Comparison of ENCODE assay signal across 1 cellular context in the genomic region with DNA sequence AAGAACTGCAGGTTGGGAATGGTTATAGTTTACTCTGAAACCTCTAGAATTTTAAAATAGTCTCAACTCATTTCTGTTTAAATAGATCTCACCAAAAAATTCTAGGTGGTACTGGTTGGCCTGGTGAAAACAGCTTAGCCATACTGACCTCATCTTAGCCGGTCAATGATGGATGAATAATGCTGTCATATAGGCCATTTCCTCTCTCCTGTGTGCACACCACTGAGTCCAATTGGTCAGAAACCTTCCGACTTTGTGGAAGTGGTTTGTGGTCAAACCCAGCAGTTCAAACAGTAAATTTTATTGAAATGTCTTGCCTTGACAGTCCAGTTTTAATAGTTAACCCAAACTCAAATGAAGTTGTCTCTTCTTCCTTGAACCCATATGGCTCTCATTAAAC.
A peak's percentile ranks its signal among the peaks of the same experiment; 100 is the strongest.
TF ChIP-seq lines count a peak whose summit lies in the region.

No MANE protein-coding gene starts in this region.

TF ChIP-seq in GM12878, 131 proteins besides CTCF, POLR2A, EP300 and RAD21 (continued from another document):
- TF ChIP-seq ZNF207 (IDR thresholded peaks at IDR 0.05; ENCODE audit: borderline replicate concordance) (no peak), GABPA (IDR thresholded peaks at IDR 0.05; ENCODE audit: low read depth) (no peak), KAT2A (conservative IDR thresholded peaks at IDR 0.05; ENCODE audit: control insufficient read depth, low read depth, low read length) (no peak), ASH2L (IDR thresholded peaks at IDR 0.05; ENCODE audit: borderline replicate concordance, low read depth) (no peak), ZNF384 (IDR thresholded peaks at IDR 0.05; ENCODE audit: borderline replicate concordance, low read depth, low read length) (no peak), CBX3 (IDR thresholded peaks at IDR 0.05; ENCODE audit: borderline replicate concordance, low read depth) (no peak), SREBF2 (IDR thresholded peaks at IDR 0.05; ENCODE audit: low read length) (no peak), ATF7 (IDR thresholded peaks at IDR 0.05; ENCODE audit: low read depth) (0 out of 2 replicates have a peak, but pooled peaks have one; percentile 25), KLF5 (IDR thresholded peaks at IDR 0.05; ENCODE audit: partially characterized antibody) (no peak), RUNX3 (IDR thresholded peaks at IDR 0.05; ENCODE audit: low read length) (peak; percentile 72), CHD2 (IDR thresholded peaks at IDR 0.05; ENCODE audit: borderline replicate concordance, low read depth, low read length) (no peak), SREBF1 (IDR thresholded peaks at IDR 0.05; ENCODE audit: low read length) (no peak), FOXM1 (IDR thresholded peaks at IDR 0.05; ENCODE audit: low read depth, low read length) (no peak), ETV6 (conservative IDR thresholded peaks at IDR 0.05 in 1 of 2, IDR thresholded peaks at IDR 0.05 in 1 of 2; ENCODE audit: borderline replicate concordance in 1 of 2, low read depth in 1 of 2) (0 out of 4 replicates have a peak, but pooled peaks of 1 of the 2 experiments have one; percentile 23), CREM (IDR thresholded peaks at IDR 0.05; ENCODE audit: low read depth) (no peak), EGR1 (IDR thresholded peaks at IDR 0.05; ENCODE audit: borderline replicate concordance in 1 of 2, low read depth in 2 of 2, low read length in 2 of 2) (no peak), BMI1 (IDR thresholded peaks at IDR 0.05; ENCODE audit: borderline replicate concordance) (no peak), PML (IDR thresholded peaks at IDR 0.05; ENCODE audit: low read length) (no peak), MEF2B (IDR thresholded peaks at IDR 0.05; ENCODE audit: partially characterized antibody, poor library complexity, severe bottlenecking) (no peak), MYC (IDR thresholded peaks at IDR 0.05; ENCODE audit: insufficient read depth, insufficient read length, insufficient replicate concordance, low read length, severe bottlenecking) (no peak), SPI1 (IDR thresholded peaks at IDR 0.05; ENCODE audit: borderline replicate concordance, insufficient read depth, low read depth, low read length) (peak; percentile 54; the same call in 1 of the 2 replicates), SUPT20H (IDR thresholded peaks at IDR 0.05; ENCODE audit: borderline replicate concordance, control insufficient read depth, low read depth, low read length) (no peak), IRF4 (IDR thresholded peaks at IDR 0.05; ENCODE audit: low read depth, low read length) (no peak), BRCA1 (IDR thresholded peaks at IDR 0.05; ENCODE audit: low read depth, low read length) (no peak)
- TF ChIP-seq, protein P1, sequence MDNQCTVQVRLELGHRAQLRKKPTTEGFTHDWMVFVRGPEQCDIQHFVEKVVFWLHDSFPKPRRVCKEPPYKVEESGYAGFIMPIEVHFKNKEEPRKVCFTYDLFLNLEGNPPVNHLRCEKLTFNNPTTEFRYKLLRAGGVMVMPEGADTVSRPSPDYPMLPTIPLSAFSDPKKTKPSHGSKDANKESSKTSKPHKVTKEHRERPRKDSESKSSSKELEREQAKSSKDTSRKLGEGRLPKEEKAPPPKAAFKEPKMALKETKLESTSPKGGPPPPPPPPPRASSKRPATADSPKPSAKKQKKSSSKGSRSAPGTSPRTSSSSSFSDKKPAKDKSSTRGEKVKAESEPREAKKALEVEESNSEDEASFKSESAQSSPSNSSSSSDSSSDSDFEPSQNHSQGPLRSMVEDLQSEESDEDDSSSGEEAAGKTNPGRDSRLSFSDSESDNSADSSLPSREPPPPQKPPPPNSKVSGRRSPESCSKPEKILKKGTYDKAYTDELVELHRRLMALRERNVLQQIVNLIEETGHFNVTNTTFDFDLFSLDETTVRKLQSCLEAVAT (IDR thresholded peaks at IDR 0.05), result no peak
- TF ChIP-seq, protein P2, sequence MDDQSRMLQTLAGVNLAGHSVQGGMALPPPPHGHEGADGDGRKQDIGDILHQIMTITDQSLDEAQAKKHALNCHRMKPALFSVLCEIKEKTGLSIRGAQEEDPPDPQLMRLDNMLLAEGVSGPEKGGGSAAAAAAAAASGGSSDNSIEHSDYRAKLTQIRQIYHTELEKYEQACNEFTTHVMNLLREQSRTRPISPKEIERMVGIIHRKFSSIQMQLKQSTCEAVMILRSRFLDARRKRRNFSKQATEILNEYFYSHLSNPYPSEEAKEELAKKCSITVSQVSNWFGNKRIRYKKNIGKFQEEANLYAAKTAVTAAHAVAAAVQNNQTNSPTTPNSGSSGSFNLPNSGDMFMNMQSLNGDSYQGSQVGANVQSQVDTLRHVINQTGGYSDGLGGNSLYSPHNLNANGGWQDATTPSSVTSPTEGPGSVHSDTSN (IDR thresholded peaks at IDR 0.05; ENCODE audit: insufficient replicate concordance, low read depth, low read length), result no peak
- TF ChIP-seq, protein P3, sequence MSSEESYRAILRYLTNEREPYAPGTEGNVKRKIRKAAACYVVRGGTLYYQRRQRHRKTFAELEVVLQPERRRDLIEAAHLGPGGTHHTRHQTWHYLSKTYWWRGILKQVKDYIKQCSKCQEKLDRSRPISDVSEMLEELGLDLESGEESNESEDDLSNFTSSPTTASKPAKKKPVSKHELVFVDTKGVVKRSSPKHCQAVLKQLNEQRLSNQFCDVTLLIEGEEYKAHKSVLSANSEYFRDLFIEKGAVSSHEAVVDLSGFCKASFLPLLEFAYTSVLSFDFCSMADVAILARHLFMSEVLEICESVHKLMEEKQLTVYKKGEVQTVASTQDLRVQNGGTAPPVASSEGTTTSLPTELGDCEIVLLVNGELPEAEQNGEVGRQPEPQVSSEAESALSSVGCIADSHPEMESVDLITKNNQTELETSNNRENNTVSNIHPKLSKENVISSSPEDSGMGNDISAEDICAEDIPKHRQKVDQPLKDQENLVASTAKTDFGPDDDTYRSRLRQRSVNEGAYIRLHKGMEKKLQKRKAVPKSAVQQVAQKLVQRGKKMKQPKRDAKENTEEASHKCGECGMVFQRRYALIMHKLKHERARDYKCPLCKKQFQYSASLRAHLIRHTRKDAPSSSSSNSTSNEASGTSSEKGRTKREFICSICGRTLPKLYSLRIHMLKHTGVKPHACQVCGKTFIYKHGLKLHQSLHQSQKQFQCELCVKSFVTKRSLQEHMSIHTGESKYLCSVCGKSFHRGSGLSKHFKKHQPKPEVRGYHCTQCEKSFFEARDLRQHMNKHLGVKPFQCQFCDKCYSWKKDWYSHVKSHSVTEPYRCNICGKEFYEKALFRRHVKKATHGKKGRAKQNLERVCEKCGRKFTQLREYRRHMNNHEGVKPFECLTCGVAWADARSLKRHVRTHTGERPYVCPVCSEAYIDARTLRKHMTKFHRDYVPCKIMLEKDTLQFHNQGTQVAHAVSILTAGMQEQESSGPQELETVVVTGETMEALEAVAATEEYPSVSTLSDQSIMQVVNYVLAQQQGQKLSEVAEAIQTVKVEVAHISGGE (CRISPR knock-in tag; IDR thresholded peaks at IDR 0.05), result no peak
- TF ChIP-seq, protein P4, sequence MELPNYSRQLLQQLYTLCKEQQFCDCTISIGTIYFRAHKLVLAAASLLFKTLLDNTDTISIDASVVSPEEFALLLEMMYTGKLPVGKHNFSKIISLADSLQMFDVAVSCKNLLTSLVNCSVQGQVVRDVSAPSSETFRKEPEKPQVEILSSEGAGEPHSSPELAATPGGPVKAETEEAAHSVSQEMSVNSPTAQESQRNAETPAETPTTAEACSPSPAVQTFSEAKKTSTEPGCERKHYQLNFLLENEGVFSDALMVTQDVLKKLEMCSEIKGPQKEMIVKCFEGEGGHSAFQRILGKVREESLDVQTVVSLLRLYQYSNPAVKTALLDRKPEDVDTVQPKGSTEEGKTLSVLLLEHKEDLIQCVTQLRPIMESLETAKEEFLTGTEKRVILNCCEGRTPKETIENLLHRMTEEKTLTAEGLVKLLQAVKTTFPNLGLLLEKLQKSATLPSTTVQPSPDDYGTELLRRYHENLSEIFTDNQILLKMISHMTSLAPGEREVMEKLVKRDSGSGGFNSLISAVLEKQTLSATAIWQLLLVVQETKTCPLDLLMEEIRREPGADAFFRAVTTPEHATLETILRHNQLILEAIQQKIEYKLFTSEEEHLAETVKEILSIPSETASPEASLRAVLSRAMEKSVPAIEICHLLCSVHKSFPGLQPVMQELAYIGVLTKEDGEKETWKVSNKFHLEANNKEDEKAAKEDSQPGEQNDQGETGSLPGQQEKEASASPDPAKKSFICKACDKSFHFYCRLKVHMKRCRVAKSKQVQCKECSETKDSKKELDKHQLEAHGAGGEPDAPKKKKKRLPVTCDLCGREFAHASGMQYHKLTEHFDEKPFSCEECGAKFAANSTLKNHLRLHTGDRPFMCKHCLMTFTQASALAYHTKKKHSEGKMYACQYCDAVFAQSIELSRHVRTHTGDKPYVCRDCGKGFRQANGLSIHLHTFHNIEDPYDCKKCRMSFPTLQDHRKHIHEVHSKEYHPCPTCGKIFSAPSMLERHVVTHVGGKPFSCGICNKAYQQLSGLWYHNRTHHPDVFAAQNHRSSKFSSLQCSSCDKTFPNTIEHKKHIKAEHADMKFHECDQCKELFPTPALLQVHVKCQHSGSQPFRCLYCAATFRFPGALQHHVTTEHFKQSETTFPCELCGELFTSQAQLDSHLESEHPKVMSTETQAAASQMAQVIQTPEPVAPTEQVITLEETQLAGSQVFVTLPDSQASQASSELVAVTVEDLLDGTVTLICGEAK (IDR thresholded peaks at IDR 0.05; ENCODE audit: borderline replicate concordance), result no peak
- TF ChIP-seq, protein P5, sequence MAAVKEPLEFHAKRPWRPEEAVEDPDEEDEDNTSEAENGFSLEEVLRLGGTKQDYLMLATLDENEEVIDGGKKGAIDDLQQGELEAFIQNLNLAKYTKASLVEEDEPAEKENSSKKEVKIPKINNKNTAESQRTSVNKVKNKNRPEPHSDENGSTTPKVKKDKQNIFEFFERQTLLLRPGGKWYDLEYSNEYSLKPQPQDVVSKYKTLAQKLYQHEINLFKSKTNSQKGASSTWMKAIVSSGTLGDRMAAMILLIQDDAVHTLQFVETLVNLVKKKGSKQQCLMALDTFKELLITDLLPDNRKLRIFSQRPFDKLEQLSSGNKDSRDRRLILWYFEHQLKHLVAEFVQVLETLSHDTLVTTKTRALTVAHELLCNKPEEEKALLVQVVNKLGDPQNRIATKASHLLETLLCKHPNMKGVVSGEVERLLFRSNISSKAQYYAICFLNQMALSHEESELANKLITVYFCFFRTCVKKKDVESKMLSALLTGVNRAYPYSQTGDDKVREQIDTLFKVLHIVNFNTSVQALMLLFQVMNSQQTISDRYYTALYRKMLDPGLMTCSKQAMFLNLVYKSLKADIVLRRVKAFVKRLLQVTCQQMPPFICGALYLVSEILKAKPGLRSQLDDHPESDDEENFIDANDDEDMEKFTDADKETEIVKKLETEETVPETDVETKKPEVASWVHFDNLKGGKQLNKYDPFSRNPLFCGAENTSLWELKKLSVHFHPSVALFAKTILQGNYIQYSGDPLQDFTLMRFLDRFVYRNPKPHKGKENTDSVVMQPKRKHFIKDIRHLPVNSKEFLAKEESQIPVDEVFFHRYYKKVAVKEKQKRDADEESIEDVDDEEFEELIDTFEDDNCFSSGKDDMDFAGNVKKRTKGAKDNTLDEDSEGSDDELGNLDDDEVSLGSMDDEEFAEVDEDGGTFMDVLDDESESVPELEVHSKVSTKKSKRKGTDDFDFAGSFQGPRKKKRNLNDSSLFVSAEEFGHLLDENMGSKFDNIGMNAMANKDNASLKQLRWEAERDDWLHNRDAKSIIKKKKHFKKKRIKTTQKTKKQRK (IDR thresholded peaks at IDR 0.05; ENCODE audit: low read depth, low read length), result no peak
- TF ChIP-seq, protein P6, sequence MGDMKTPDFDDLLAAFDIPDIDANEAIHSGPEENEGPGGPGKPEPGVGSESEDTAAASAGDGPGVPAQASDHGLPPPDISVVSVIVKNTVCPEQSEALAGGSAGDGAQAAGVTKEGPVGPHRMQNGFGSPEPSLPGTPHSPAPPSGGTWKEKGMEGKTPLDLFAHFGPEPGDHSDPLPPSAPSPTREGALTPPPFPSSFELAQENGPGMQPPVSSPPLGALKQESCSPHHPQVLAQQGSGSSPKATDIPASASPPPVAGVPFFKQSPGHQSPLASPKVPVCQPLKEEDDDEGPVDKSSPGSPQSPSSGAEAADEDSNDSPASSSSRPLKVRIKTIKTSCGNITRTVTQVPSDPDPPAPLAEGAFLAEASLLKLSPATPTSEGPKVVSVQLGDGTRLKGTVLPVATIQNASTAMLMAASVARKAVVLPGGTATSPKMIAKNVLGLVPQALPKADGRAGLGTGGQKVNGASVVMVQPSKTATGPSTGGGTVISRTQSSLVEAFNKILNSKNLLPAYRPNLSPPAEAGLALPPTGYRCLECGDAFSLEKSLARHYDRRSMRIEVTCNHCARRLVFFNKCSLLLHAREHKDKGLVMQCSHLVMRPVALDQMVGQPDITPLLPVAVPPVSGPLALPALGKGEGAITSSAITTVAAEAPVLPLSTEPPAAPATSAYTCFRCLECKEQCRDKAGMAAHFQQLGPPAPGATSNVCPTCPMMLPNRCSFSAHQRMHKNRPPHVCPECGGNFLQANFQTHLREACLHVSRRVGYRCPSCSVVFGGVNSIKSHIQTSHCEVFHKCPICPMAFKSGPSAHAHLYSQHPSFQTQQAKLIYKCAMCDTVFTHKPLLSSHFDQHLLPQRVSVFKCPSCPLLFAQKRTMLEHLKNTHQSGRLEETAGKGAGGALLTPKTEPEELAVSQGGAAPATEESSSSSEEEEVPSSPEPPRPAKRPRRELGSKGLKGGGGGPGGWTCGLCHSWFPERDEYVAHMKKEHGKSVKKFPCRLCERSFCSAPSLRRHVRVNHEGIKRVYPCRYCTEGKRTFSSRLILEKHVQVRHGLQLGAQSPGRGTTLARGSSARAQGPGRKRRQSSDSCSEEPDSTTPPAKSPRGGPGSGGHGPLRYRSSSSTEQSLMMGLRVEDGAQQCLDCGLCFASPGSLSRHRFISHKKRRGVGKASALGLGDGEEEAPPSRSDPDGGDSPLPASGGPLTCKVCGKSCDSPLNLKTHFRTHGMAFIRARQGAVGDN (IDR thresholded peaks at IDR 0.05), result 0 out of 2 replicates have a peak, but pooled peaks have one; percentile 41
- TF ChIP-seq, protein P7, sequence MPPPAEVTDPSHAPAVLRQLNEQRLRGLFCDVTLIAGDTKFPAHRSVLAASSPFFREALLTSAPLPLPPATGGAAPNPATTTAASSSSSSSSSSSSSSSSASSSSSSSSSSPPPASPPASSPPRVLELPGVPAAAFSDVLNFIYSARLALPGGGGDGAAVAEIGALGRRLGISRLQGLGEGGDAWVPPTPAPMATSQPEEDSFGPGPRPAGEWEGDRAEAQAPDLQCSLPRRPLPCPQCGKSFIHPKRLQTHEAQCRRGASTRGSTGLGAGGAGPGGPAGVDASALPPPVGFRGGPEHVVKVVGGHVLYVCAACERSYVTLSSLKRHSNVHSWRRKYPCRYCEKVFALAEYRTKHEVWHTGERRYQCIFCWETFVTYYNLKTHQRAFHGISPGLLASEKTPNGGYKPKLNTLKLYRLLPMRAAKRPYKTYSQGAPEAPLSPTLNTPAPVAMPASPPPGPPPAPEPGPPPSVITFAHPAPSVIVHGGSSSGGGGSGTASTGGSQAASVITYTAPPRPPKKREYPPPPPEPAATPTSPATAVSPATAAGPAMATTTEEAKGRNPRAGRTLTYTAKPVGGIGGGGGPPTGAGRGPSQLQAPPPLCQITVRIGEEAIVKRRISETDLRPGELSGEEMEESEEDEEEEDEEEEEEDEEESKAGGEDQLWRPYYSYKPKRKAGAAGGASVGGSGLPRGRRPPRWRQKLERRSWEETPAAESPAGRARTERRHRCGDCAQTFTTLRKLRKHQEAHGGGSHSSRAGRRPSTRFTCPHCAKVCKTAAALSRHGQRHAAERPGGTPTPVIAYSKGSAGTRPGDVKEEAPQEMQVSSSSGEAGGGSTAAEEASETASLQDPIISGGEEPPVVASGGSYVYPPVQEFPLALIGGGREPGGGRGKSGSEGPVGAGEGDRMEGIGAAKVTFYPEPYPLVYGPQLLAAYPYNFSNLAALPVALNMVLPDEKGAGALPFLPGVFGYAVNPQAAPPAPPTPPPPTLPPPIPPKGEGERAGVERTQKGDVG (CRISPR knock-in tag; IDR thresholded peaks at IDR 0.05), result no peak
